8 cellular contexts compared by ENCODE assay signal in genomic region chr21:38853421-38853919, GRCh38. TPM values are rescaled to one million over a fixed set of nuclear protein-coding genes. Genes with fewer than 3 reads are reported as not detected.
DNase-seq lines count a peak whose midpoint lies in the region; ATAC-seq and TF ChIP-seq lines count a peak whose summit lies in the region.

No MANE protein-coding gene starts in this region.

- no peaks in the 10 kb centered on the region for H3K36me3 ChIP-seq in OCI-LY7 (ENCODE audit: insufficient read depth, low read length)
- H3K36me3 ChIP-seq in uterus = no peaks in the 10 kb centered on the region

- no peak for TF ChIP-seq POLR2A in uterus (IDR thresholded peaks at IDR 0.05)

- POLR2A ChIA-PET in OCI-LY7 (lab: Charles Lee) = interaction anchor here (1.4 to 1.6 kb wide), 2 partner anchors 9 to 15 kb away, joined by 3 to 5 read pairs; no protein-coding TSS in a partner anchor

- CTCF ChIA-PET in OCI-LY7 (lab: Charles Lee; ENCODE audit: unreplicated experiment) = no interaction called here

- no peak overlapping the region for H3K4me3 ChIP-seq in GM12865 (ENCODE audit: low read depth, low read length)
- H3K4me3 ChIP-seq in OCI-LY7 (ENCODE audit: low read depth, low read length, poor library complexity, severe bottlenecking) = no peak overlapping the region
- H3K4me3 ChIP-seq in uterus = no peak overlapping the region

- H3K79me2 ChIP-seq in OCI-LY7 (ENCODE audit: insufficient read depth, low read depth, low read length) = no peaks in the 10 kb centered on the region

- H2AFZ ChIP-seq in OCI-LY7 (ENCODE audit: low read length) = peak overlapping the region; percentile 21; the same call in 1 of the 2 replicates

- H3K27me3 ChIP-seq in uterus = no peaks in the 10 kb centered on the region

- H3K9me3 ChIP-seq in OCI-LY7 (ENCODE audit: low read length) (no peaks in the 10 kb centered on the region), uterus (no peaks in the 10 kb centered on the region)

- DNase-seq in GM12865 (ENCODE audit: low read depth) = peak; percentile 39
- DNase-seq in OCI-LY7 (ENCODE audit: low spot score) = peak; percentile 71
- DNase-seq in glomerular endothelial cell (ENCODE audit: extremely low read depth, low read depth, low spot score) = peak; percentile 79
- DNase-seq in NOMO-1 treated with DMSO at 0.1 percent for 48 hours (lab: John Stamatoyannopoulos, UW; ENCODE audit: unreplicated experiment) = no peak
- DNase-seq in uterus = no peak
- no peak for DNase-seq in cerebellar nuclear complex (lab: John Stamatoyannopoulos, UW)
- DNase-seq in NCI-H1105 (lab: John Stamatoyannopoulos, UW) = no peak

- TF ChIP-seq CTCF in GM12865 (IDR thresholded peaks at IDR 0.05; ENCODE audit: insufficient read depth, low read depth, low read length, missing control alignments) = no peak
- no peak for TF ChIP-seq CTCF in OCI-LY7 (conservative IDR thresholded peaks at IDR 0.05; ENCODE audit: low read length)
- no peak for TF ChIP-seq CTCF in uterus (IDR thresholded peaks at IDR 0.05)

- H3K27ac ChIP-seq in OCI-LY7 (ENCODE audit: low read depth, low read length, poor library complexity, severe bottlenecking) (no peak overlapping the region), uterus (no peak overlapping the region)

- BruUV-seq in OCI-LY7 (replicated peaks; lab: Mats Ljungman, UMichigan) = no TSS peak

- H4K20me1 ChIP-seq in OCI-LY7 (ENCODE audit: insufficient read depth, low read length) = no peaks in the 10 kb centered on the region

- intact Hi-C loops in OCI-LY7 (cut with micrococcal nuclease; ENCODE audit: unreplicated experiment) = no loop called here
- intact Hi-C loops in uterus (cut with DNase I; ENCODE audit: low total_unique reads) = no loop called here

- H3K9me2 ChIP-seq in OCI-LY7 (ENCODE audit: insufficient read depth, low read length) = no peaks in the 10 kb centered on the region

- peaks cover 17% of the 10 kb centered on the region for H3K4me1 ChIP-seq in OCI-LY7 (ENCODE audit: insufficient read depth, low read length, poor library complexity, severe bottlenecking)
- H3K4me1 ChIP-seq in uterus = no peaks in the 10 kb centered on the region

- H3K4me2 ChIP-seq in OCI-LY7 (ENCODE audit: low read length) = peak overlapping the region; percentile 43

- peak; percentile 72 for ATAC-seq in HG02973 (IDR thresholded peaks at IDR 0.05; ENCODE audit: unreplicated experiment)

RNA-seq across cellular contexts. Expression of gene ETS2, which starts 47.7 kb away (rescaled TPM):
- total RNA-seq in OCI-LY7 (2014; rRNA removed; shearing (Covaris generic)) = 9.8 and 10.3 TPM in 2 replicates
- total RNA-seq in OCI-LY7 (2022) = 23.1 and 24.1 TPM in 2 replicates
- total RNA-seq in glomerular endothelial cell = 76.8 and 102 TPM in 2 replicates
- total RNA-seq in uterus = 100 to 1,000 TPM in 2 of 4 donors, 10 to 100 TPM in 2; 72.6 to 147 (median 98.5) TPM

Comparison
In these comparisons a context has a peak if more than half of its experiments do, and no peak if none do; other contexts are left out.
1. DNase-seq: peak in GM12865 (single experiment), OCI-LY7 (single experiment) and glomerular endothelial cell (single experiment); none in NOMO-1 treated with DMSO at 0.1 percent for 48 hours (single experiment), uterus (0 of 2), cerebellar nuclear complex (0 of 2) and NCI-H1105 (single experiment).